2 cellular contexts compared by ENCODE assay signal in the genomic region with DNA sequence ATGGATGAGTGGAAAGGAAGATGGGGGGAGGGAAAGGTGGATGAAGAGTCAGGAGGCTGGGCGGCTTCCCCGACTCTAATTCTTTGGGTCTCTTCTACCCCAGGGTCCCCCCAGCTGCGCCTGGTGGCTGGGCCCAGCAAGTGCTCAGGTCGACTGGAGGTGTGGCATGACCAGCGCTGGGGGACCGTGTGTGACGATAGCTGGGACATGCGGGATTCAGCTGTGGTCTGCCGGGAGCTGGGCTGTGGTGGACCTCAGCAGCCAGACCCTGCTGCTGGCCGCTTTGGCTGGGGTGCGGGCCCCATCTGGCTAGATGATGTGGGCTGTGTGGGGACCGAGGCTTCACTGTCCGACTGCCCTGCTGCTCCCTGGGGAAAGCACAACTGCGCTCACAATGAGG.
A peak's percentile ranks its signal among the peaks of the same experiment; 100 is the strongest.
TF ChIP-seq lines count a peak whose summit lies in the region.

No MANE protein-coding gene starts in this region.

TF ChIP-seq in HEK293, 187 proteins besides CTCF, POLR2A, EP300 and RAD21:
- TF ChIP-seq ZNF366 (tag by site-specific recombination; conservative IDR thresholded peaks at IDR 0.05): 0 out of 2 replicates have a peak, but pooled peaks have one; percentile 41
- no peak for TF ChIP-seq ZNF548 (tag by site-specific recombination; IDR thresholded peaks at IDR 0.05)
- TF ChIP-seq OSR2 (tag by site-specific recombination; IDR thresholded peaks at IDR 0.05): no peak
- TF ChIP-seq SCRT2 (tag by site-specific recombination; IDR thresholded peaks at IDR 0.05): no peak
- TF ChIP-seq, protein P1, sequence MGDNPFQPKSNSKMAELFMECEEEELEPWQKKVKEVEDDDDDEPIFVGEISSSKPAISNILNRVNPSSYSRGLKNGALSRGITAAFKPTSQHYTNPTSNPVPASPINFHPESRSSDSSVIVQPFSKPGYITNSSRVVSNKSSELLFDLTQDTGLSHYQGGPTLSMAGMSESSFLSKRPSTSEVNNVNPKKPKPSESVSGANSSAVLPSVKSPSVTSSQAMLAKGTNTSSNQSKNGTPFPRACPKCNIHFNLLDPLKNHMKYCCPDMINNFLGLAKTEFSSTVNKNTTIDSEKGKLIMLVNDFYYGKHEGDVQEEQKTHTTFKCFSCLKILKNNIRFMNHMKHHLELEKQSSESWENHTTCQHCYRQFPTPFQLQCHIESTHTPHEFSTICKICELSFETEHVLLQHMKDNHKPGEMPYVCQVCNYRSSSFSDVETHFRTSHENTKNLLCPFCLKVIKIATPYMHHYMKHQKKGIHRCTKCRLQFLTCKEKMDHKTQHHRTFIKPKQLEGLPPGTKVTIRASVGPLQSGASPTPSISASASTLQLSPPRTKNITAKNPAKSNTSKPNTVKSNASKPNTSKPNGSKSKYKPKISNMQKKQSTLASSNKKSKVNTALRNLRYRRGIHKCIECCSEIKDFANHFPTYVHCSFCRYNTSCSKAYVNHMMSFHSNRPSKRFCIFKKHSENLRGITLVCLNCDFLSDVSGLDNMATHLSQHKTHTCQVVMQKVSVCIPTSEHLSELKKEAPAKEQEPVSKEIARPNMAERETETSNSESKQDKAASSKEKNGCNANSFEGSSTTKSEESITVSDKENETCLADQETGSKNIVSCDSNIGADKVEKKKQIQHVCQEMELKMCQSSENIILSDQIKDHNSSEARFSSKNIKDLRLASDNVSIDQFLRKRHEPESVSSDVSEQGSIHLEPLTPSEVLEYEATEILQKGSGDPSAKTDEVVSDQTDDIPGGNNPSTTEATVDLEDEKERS (tag by site-specific recombination; IDR thresholded peaks at IDR 0.05): no peak

TF ChIP-seq in IMR-90, 13 proteins besides CTCF, POLR2A, EP300 and RAD21:
- TF ChIP-seq, protein P2, sequence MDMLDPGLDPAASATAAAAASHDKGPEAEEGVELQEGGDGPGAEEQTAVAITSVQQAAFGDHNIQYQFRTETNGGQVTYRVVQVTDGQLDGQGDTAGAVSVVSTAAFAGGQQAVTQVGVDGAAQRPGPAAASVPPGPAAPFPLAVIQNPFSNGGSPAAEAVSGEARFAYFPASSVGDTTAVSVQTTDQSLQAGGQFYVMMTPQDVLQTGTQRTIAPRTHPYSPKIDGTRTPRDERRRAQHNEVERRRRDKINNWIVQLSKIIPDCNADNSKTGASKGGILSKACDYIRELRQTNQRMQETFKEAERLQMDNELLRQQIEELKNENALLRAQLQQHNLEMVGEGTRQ (IDR thresholded peaks at IDR 0.05; ENCODE audit: low read depth, low read length): no peak
- no peak for TF ChIP-seq MAZ (IDR thresholded peaks at IDR 0.05; ENCODE audit: borderline replicate concordance, low read depth, low read length)
- TF ChIP-seq CHD1 (IDR thresholded peaks at IDR 0.05; ENCODE audit: low read depth, low read length): no peak
- no peak for TF ChIP-seq RCOR1 (IDR thresholded peaks at IDR 0.05; ENCODE audit: insufficient replicate concordance, low read length)
- TF ChIP-seq NFE2L2 (IDR thresholded peaks at IDR 0.05; ENCODE audit: low read depth, low read length): no peak
- TF ChIP-seq, protein P3, sequence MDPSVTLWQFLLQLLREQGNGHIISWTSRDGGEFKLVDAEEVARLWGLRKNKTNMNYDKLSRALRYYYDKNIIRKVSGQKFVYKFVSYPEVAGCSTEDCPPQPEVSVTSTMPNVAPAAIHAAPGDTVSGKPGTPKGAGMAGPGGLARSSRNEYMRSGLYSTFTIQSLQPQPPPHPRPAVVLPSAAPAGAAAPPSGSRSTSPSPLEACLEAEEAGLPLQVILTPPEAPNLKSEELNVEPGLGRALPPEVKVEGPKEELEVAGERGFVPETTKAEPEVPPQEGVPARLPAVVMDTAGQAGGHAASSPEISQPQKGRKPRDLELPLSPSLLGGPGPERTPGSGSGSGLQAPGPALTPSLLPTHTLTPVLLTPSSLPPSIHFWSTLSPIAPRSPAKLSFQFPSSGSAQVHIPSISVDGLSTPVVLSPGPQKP (IDR thresholded peaks at IDR 0.05; ENCODE audit: borderline replicate concordance, low read depth, low read length): no peak
- TF ChIP-seq CEBPB (IDR thresholded peaks at IDR 0.05; ENCODE audit: low read depth, low read length): no peak
- TF ChIP-seq RFX5 (IDR thresholded peaks at IDR 0.05; ENCODE audit: low read depth, low read length): no peak
- TF ChIP-seq MXI1 (IDR thresholded peaks at IDR 0.05; ENCODE audit: borderline replicate concordance, low read depth, low read length): no peak
- TF ChIP-seq SMC3 (IDR thresholded peaks at IDR 0.05; ENCODE audit: low read depth, low read length): no peak
- no peak for TF ChIP-seq FOS (IDR thresholded peaks at IDR 0.05; ENCODE audit: low read depth, low read length)
- TF ChIP-seq MAFK (IDR thresholded peaks at IDR 0.05; ENCODE audit: low read depth, low read length): no peak
- TF ChIP-seq BHLHE40 (IDR thresholded peaks at IDR 0.05; ENCODE audit: low read depth, low read length): no peak
